Comparison of ENCODE assay signal across 28 cellular contexts in genomic region chr9:88488166-88488565, GRCh38. TPM values are rescaled to one million over a fixed set of nuclear protein-coding genes. Genes with fewer than 3 reads are reported as not detected.
"Had no signal": no experiment of that assay in that cellular context is flagged by ENCODE, and none has a peak within 500 bp of the region (broad histone marks: within the 10 kb centered on the region; RNA-seq: fewer than 3 reads in every experiment).

No MANE protein-coding gene starts in this region.

- H3K4me3 Mint-ChIP-seq: activated CD4-positive, alpha-beta memory T cell treated with anti-CD3 and anti-CD28 coated beads, Interleukin-2, amount 10 ng/mL, durations not matched to agents 7 days and 5 days; activated CD4-positive, alpha-beta T cell treated with anti-CD3 and anti-CD28 coated beads for 36 hours; activated naive CD4-positive, alpha-beta T cell treated with anti-CD3 and anti-CD28 coated beads, Interleukin-2, amount 10 ng/mL, durations not matched to agents 7 days and 5 days; activated naive CD8-positive, alpha-beta T cell treated with anti-CD3 and anti-CD28 coated beads for 36 hours; activated T-cell treated with anti-CD3 and anti-CD28 coated beads, Interleukin-2, amount 50 U/mL, for 72 hours; T-cell had no signal

- DNase-seq: activated CD4-positive, alpha-beta memory T cell treated with anti-CD3 and anti-CD28 coated beads, Interleukin-2, amount 10 ng/mL, durations not matched to agents 7 days and 5 days; activated CD4-positive, alpha-beta T cell treated with anti-CD3 and anti-CD28 coated beads for 36 hours; activated CD4-positive, alpha-beta T cell treated with anti-CD3 and anti-CD28 coated beads, Interleukin-2, amount 50 U/mL, for 1 hour; activated gamma-delta T cell treated with Interleukin-2 at 50 U/mL for 16 hours; activated naive CD4-positive, alpha-beta T cell treated with anti-CD3 and anti-CD28 coated beads, Interleukin-2, amount 10 ng/mL, durations not matched to agents 7 days and 5 days; activated naive CD8-positive, alpha-beta T cell treated with anti-CD3 and anti-CD28 coated beads for 36 hours; activated T-cell treated with anti-CD3 and anti-CD28 coated beads, Interleukin-2, amount 50 U/mL, for 72 hours; anterior cingulate cortex; cerebellar nuclear complex; colonic mucosa; Karpas-422; MV-4-11; NCI-H1092 treated with DMSO at 0.1 percent for 48 hours; NCI-H1417 treated with DMSO at 0.1 percent for 48 hours; NCI-H1694 treated with DMSO at 0.1 percent for 48 hours; NCI-H2029 treated with DMSO at 0.1 percent for 48 hours; NCI-H345; NCI-H510A treated with DMSO at 0.1 percent for 48 hours; NCI-H69; PC-9; T-cell; T-helper 2 cell; T1000 had no signal

- H3K27me3 Mint-ChIP-seq: activated CD4-positive, alpha-beta memory T cell treated with anti-CD3 and anti-CD28 coated beads, Interleukin-2, amount 10 ng/mL, durations not matched to agents 7 days and 5 days; activated CD4-positive, alpha-beta T cell treated with anti-CD3 and anti-CD28 coated beads for 36 hours; activated naive CD4-positive, alpha-beta T cell treated with anti-CD3 and anti-CD28 coated beads, Interleukin-2, amount 10 ng/mL, durations not matched to agents 7 days and 5 days; activated naive CD8-positive, alpha-beta T cell treated with anti-CD3 and anti-CD28 coated beads for 36 hours; T-cell had no signal

- H3K36me3 Mint-ChIP-seq: activated naive CD4-positive, alpha-beta T cell treated with anti-CD3 and anti-CD28 coated beads, Interleukin-2, amount 10 ng/mL, durations not matched to agents 7 days and 5 days had no signal

- H3K27ac Mint-ChIP-seq: activated CD4-positive, alpha-beta memory T cell treated with anti-CD3 and anti-CD28 coated beads, Interleukin-2, amount 10 ng/mL, durations not matched to agents 7 days and 5 days; activated CD4-positive, alpha-beta T cell treated with anti-CD3 and anti-CD28 coated beads for 36 hours; activated naive CD4-positive, alpha-beta T cell treated with anti-CD3 and anti-CD28 coated beads, Interleukin-2, amount 10 ng/mL, durations not matched to agents 7 days and 5 days; activated naive CD8-positive, alpha-beta T cell treated with anti-CD3 and anti-CD28 coated beads for 36 hours; activated T-cell treated with anti-CD3 and anti-CD28 coated beads, Interleukin-2, amount 50 U/mL, for 72 hours; activated T-helper 2 cell treated with anti-CD3 and anti-CD28 coated beads, Interferon-gamma antibody, Interleukin-2, Interleukin-4, amounts not matched to agents 10 μg/mL and 5 μg/mL and 100 μg/mL, durations not matched to agents 14 hours and 24 hours and 36 hours; T-cell had no signal

- H3K4me1 ChIP-seq: colonic mucosa had no signal

- H3K4me2 ChIP-seq: PC-9 had no signal

- ATAC-seq: activated CD4-positive, alpha-beta T cell treated with anti-CD3 and anti-CD28 coated beads for 36 hours; activated T-cell treated with anti-CD3 and anti-CD28 coated beads, Interleukin-2, amount 50 U/mL, for 72 hours; T-cell had no signal

- H3K36me3 ChIP-seq: colonic mucosa had no signal

- H2AFZ ChIP-seq: PC-9 had no signal

- H3K4me3 ChIP-seq: colonic mucosa, PC-9, SK-N-MC had no signal

- H3K27me3 ChIP-seq: colonic mucosa had no signal

- H3K9me3 Mint-ChIP-seq: activated CD4-positive, alpha-beta memory T cell treated with anti-CD3 and anti-CD28 coated beads, Interleukin-2, amount 10 ng/mL, durations not matched to agents 7 days and 5 days; activated naive CD4-positive, alpha-beta T cell treated with anti-CD3 and anti-CD28 coated beads, Interleukin-2, amount 10 ng/mL, durations not matched to agents 7 days and 5 days; activated naive CD8-positive, alpha-beta T cell treated with anti-CD3 and anti-CD28 coated beads for 36 hours; activated T-cell treated with anti-CD3 and anti-CD28 coated beads, Interleukin-2, amount 50 U/mL, for 72 hours; activated T-helper 2 cell treated with anti-CD3 and anti-CD28 coated beads, Interferon-gamma antibody, Interleukin-2, Interleukin-4, amounts not matched to agents 10 μg/mL and 5 μg/mL and 100 μg/mL, durations not matched to agents 14 hours and 24 hours and 36 hours; T-cell had no signal

- H3K9me3 ChIP-seq: colonic mucosa had no signal

- H3K4me1 Mint-ChIP-seq: activated CD4-positive, alpha-beta memory T cell treated with anti-CD3 and anti-CD28 coated beads, Interleukin-2, amount 10 ng/mL, durations not matched to agents 7 days and 5 days; activated CD4-positive, alpha-beta T cell treated with anti-CD3 and anti-CD28 coated beads for 36 hours; activated naive CD4-positive, alpha-beta T cell treated with anti-CD3 and anti-CD28 coated beads, Interleukin-2, amount 10 ng/mL, durations not matched to agents 7 days and 5 days; activated naive CD8-positive, alpha-beta T cell treated with anti-CD3 and anti-CD28 coated beads for 36 hours; T-cell had no signal

- H3K27ac ChIP-seq: colonic mucosa, PC-9, VCaP had no signal

RNA-seq across cellular contexts. Expression of gene NXNL2, which starts 46.8 kb away (rescaled TPM):
- total RNA-seq: activated CD4-positive, alpha-beta memory T cell treated with anti-CD3 and anti-CD28 coated beads, Interleukin-2, amount 10 ng/mL, durations not matched to agents 7 days and 5 days; activated CD4-positive, alpha-beta T cell treated with anti-CD3 and anti-CD28 coated beads for 36 hours; activated CD8-positive, alpha-beta memory T cell treated with anti-CD3 and anti-CD28 coated beads for 36 hours; activated naive CD8-positive, alpha-beta T cell treated with anti-CD3 and anti-CD28 coated beads for 36 hours; activated T-cell treated with anti-CD3 and anti-CD28 coated beads, Interleukin-2, amount 50 U/mL, for 72 hours; activated T-helper 2 cell treated with anti-CD3 and anti-CD28 coated beads, Interferon-gamma antibody, Interleukin-2, Interleukin-4, amounts not matched to agents 10 μg/mL and 5 μg/mL and 100 μg/mL, durations not matched to agents 14 hours and 24 hours and 36 hours; cardiac septum; colonic mucosa; T-cell had no signal
